Comparison of ENCODE assay signal across 29 cellular contexts in the genomic region with DNA sequence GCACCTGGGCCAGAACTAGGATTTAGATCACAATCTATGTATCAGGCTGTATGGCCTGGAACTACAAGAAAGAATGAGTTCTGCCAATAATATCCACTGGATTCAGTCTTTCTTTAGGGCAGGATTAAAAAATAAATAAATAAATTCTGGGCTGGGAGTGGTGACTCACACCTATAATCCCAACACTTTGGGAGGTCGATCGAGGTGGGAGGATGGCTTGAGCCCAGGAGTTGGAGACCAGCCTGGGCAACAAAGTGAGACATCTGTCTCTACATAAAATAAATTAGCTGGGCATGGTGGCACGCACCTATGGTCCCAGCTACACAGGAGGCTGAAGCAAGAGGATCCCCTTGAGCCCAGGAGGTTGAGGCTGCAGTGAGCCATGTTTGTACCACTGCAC.
"Had no signal": no experiment of that assay in that cellular context is flagged by ENCODE, and none has a peak within 500 bp of the region (broad histone marks: within the 10 kb centered on the region; RNA-seq: fewer than 3 reads in every experiment).

No MANE protein-coding gene starts in this region.

- H3K27ac ChIP-seq: gastrocnemius medialis, parathyroid adenoma, psoas muscle, stomach, thyroid gland, upper lobe of left lung, vagina, VCaP had no signal

- H3K4me2 ChIP-seq: smooth muscle cell had no signal

- H3K9me3 ChIP-seq: gastrocnemius medialis, psoas muscle, stomach, thyroid gland, upper lobe of left lung, vagina had no signal

- H2AFZ ChIP-seq: parathyroid adenoma had no signal

- H3K27me3 ChIP-seq: gastrocnemius medialis, stomach, thyroid gland, upper lobe of left lung, vagina had no signal

- ATAC-seq: activated CD4-positive, CD25-positive, alpha-beta regulatory T cell treated with anti-CD3 and anti-CD28 coated beads, Interleukin-2, amount 50 U/mL, for 24 hours; activated naive CD4-positive, alpha-beta T cell treated with anti-CD3 and anti-CD28 coated beads, Interleukin-2, amount 50 U/mL, for 72 hours; gastrocnemius medialis; left colon; naive thymus-derived CD4-positive, alpha-beta T cell; psoas muscle; stimulated activated naive B cell treated with anti-CD40 and anti-IgM and Interleukin-4, amounts not matched to agents 10 μg/mL and 1 μg/mL and 100 μg/mL, for 72 hours had no signal

- H3K4me3 ChIP-seq: gastrocnemius medialis, psoas muscle, smooth muscle cell, stomach, thyroid gland, upper lobe of left lung, vagina had no signal

- H3K9ac ChIP-seq: parathyroid adenoma had no signal

- DNase-seq: activated CD4-positive, alpha-beta memory T cell treated with anti-CD3 and anti-CD28 coated beads for 36 hours; activated CD4-positive, alpha-beta T cell treated with anti-CD3 and anti-CD28 coated beads, Interleukin-2, amount 10 ng/mL, durations not matched to agents 24 days and 14 days; activated CD8-positive, alpha-beta memory T cell treated with anti-CD3 and anti-CD28 coated beads, Interleukin-2, amount 50 U/mL, for 4 hours; activated naive CD4-positive, alpha-beta T cell; activated T-cell treated with anti-CD3 and anti-CD28 coated beads, Interleukin-2, amount 50 U/mL, for 24 hours; anterior cingulate cortex; effector CD8-positive, alpha-beta T cell; gastrocnemius medialis; hippocampal formation; immature natural killer cell; kidney; left colon; midbrain; naive thymus-derived CD4-positive, alpha-beta T cell; occipital lobe; psoas muscle; stimulated activated CD4-positive, alpha-beta T cell treated with anti-CD3 and anti-CD28 coated beads, Interleukin-1b, Interleukin-23, amount 100 ng/mL, for 48 hours; stimulated activated CD4-positive, alpha-beta T cell treated with anti-CD3 and anti-CD28 coated beads, Interleukin-4, amount 100 ng/mL, for 4 hours; stimulated activated CD8-positive, alpha-beta memory T cell treated with anti-CD3 and anti-CD28 coated beads, Interleukin-4, amount 100 ng/mL, for 48 hours; stimulated activated naive B cell treated with anti-CD40 and anti-IgM and Interleukin-4, amounts not matched to agents 10 μg/mL and 1 μg/mL and 100 μg/mL, for 72 hours; stomach; thyroid gland; upper lobe of left lung had no signal

- H3K4me1 ChIP-seq: parathyroid adenoma, thyroid gland had no signal
